Comparison of ENCODE assay signal across 10 cellular contexts in the genomic region with DNA sequence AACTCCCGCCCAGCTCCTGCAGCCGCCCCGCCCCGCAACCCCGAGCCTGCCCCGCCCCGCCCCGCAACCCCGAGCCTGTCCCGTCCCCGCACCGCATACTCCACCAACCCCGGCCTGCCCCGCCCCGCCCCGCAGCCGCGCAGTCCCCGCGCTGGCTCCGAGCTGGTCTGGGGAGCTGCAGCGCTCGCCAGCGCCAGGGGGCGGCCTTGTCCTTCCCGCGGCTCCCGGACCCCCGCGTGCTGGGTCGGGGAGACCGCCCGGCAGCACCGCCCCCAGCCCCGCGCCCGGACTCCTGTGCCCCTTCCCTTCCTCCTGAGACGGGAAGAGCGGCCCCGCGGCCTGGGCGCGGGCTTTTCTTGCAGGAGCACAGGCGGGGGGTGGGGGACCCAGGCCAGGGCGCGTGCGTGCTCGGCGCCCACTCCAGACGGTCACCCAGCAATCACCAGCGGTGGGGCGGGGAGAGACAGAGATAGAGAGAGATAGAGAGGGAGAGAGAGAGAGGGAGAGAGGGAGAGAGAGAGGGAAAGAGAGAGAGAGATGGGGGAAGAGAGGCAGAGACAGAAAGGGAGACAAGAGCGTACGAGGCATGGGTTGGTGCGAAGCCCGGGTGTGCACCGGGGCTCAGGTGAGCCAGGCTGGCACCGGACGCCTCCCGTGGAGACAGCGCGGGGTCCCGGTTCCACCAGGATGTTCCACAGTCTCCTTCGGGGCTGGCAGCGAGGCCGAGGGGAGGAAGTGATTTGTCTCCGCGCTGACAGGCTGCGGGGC. TPM values are rescaled to one million over a fixed set of nuclear protein-coding genes. Genes with fewer than 3 reads are reported as not detected.
A peak's percentile ranks its signal among the peaks of the same experiment; 100 is the strongest.
DNase-seq lines count a peak whose midpoint lies in the region; ATAC-seq and TF ChIP-seq lines count a peak whose summit lies in the region.
"Had no signal": no experiment of that assay in that cellular context is flagged by ENCODE, and none has a peak within 500 bp of the region (broad histone marks: within the 10 kb centered on the region; RNA-seq: fewer than 3 reads in every experiment).

No MANE protein-coding gene starts in this region.

- POLR2A ChIA-PET in MCF 10A (lab: Yijun Ruan, JAX) = no interaction called here

- H3K4me3 ChIP-seq in tibial artery = peak overlapping the region; percentile 4 to 35
- H3K4me3 ChIP-seq: SJSA1 had no signal

- peaks cover 0 to 94% of the 10 kb centered on the region in 2 donors for H3K27me3 ChIP-seq in tibial artery

- H3K9me3 ChIP-seq in tibial artery = no peaks in the 10 kb centered on the region
- H3K9me3 ChIP-seq: SJSA1 had no signal

- CTCF ChIA-PET in MCF 10A (lab: Yijun Ruan, JAX) = interaction anchor here (0.5 kb wide), 1 partner anchor 270 kb away, joined by 3 read pairs; no protein-coding TSS in a partner anchor

- no peaks in the 10 kb centered on the region for H3K36me3 ChIP-seq in tibial artery
- H3K36me3 ChIP-seq: SJSA1 had no signal

- peaks cover 0 to 24% (median 14%) of the 10 kb centered on the region in 4 donors for H3K4me1 ChIP-seq in tibial artery

- no peak overlapping the region for H3K27ac ChIP-seq in tibial artery
- H3K27ac ChIP-seq: SJSA1, skin epidermis had no signal

- TF ChIP-seq CTCF in MCF 10A (IDR thresholded peaks at IDR 0.05; ENCODE audit: unreplicated experiment) (peak; percentile 34), tibial artery (IDR thresholded peaks at IDR 0.05) (peak; percentile 11 to 26)

- peaks cover 7% of the 10 kb centered on the region for H3K36me3 Mint-ChIP-seq in MCF 10A (ENCODE audit: insufficient read depth, unreplicated experiment)

- no TSS peak for BruUV-seq in MCF 10A (replicated peaks; lab: Mats Ljungman, UMichigan)

- no peak overlapping the region for H3K4me3 Mint-ChIP-seq in MCF 10A (ENCODE audit: unreplicated experiment)

- intact Hi-C loops in MCF 10A (cut with micrococcal nuclease) = no loop called here
- intact Hi-C loops in tibial artery (cut with DNase I; ENCODE audit: low total_unique reads) = no loop called here

- no peaks in the 10 kb centered on the region for H3K4me1 Mint-ChIP-seq in MCF 10A (ENCODE audit: insufficient read depth, unreplicated experiment)

- H3K27me3 Mint-ChIP-seq in MCF 10A (ENCODE audit: insufficient read depth, unreplicated experiment) = peaks cover 50% of the 10 kb centered on the region

- peak; percentile 43 for ATAC-seq in left lobe of liver
- ATAC-seq in GM18498 (IDR thresholded peaks at IDR 0.05; ENCODE audit: unreplicated experiment) = no peak

- H3K27ac Mint-ChIP-seq in MCF 10A (ENCODE audit: low read depth, unreplicated experiment) = no peak overlapping the region

- no peaks in the 10 kb centered on the region for H3K9me3 Mint-ChIP-seq in MCF 10A (ENCODE audit: unreplicated experiment)

- DNase-seq in ELR (ENCODE audit: low read depth) (peak; percentile 31), NCI-H1092 treated with DMSO at 0.1 percent for 48 hours (lab: John Stamatoyannopoulos, UW) (peak; percentile 17), MCF 10A (ENCODE audit: unreplicated experiment) (no peak), left lobe of liver (ENCODE audit: low spot score) (no peak), tibial artery (no peak), NCI-H2196 (lab: John Stamatoyannopoulos, UW; ENCODE audit: unreplicated experiment) (no peak), OCI-M1 (lab: John Stamatoyannopoulos, UW) (no peak)

RNA-seq across cellular contexts. Expression of a gene that starts 14.7 kb away (rescaled TPM):
- total RNA-seq in MCF 10A (2022) (43.2 and 45.4 TPM in 2 replicates), left lobe of liver (18.2 TPM)

RNA-seq across cellular contexts. Expression of a gene that starts 38.3 kb away (rescaled TPM):
- total RNA-seq in MCF 10A (2022) (16.5 and 20.2 TPM in 2 replicates), left lobe of liver (18.4 TPM)

Comparison
In these comparisons a context has a peak if more than half of its experiments do, and no peak if none do; other contexts are left out.
1. DNase-seq: peak in ELR (single experiment) and NCI-H1092 treated with DMSO at 0.1 percent for 48 hours (single experiment); none in MCF 10A (single experiment), left lobe of liver (single experiment), tibial artery (0 of 2), NCI-H2196 (single experiment) and OCI-M1 (single experiment).